Comparison of ENCODE assay signal across 19 cellular contexts in genomic region chr5:87190687-87191086, GRCh38.
DNase-seq lines count a peak whose midpoint lies in the region; ATAC-seq, FAIRE-seq and TF ChIP-seq lines count a peak whose summit lies in the region.
"Had no signal": no experiment of that assay in that cellular context is flagged by ENCODE, and none has a peak within 500 bp of the region (broad histone marks: within the 10 kb centered on the region; RNA-seq: fewer than 3 reads in every experiment).

No MANE protein-coding gene starts in this region.

- H3K4me3 ChIP-seq in endothelial cell of umbilical vein (replicated peaks in 1 of 3; ENCODE audit: insufficient read depth in 1 of 3, low read depth in 1 of 3, low read length in 3 of 3) = no peak overlapping the region
- H3K4me3 ChIP-seq: GM23338, uterus had no signal

- no peak overlapping the region for H2AFZ ChIP-seq in endothelial cell of umbilical vein (ENCODE audit: low read depth, low read length)
- H2AFZ ChIP-seq: GM23338 had no signal

- H3K27me3 ChIP-seq in endothelial cell of umbilical vein (ENCODE audit: control insufficient read depth in 2 of 2, insufficient read depth in 2 of 2, low read length in 2 of 2) = no peaks in the 10 kb centered on the region
- H3K27me3 ChIP-seq: uterus had no signal

- no peaks in the 10 kb centered on the region for H4K20me1 ChIP-seq in endothelial cell of umbilical vein (replicated peaks; ENCODE audit: control insufficient read depth, extremely low read depth, insufficient read depth, low read length)

- ATAC-seq in GM18870 (IDR thresholded peaks at IDR 0.05; ENCODE audit: unreplicated experiment) (peak; percentile 69), GM21529 (IDR thresholded peaks at IDR 0.05; ENCODE audit: unreplicated experiment) (peak; percentile 72), HG03066 (IDR thresholded peaks at IDR 0.05; ENCODE audit: low read depth, unreplicated experiment) (peak; percentile 61), left cardiac atrium (no peak), omental fat pad (ENCODE audit: low FRiP score) (no peak)
- ATAC-seq: GM23338; Panc1; stimulated activated naive CD8-positive, alpha-beta T cell treated with anti-CD3 and anti-CD28 coated beads, Interleukin-15, amount 100 ng/mL, for 72 hours had no signal

- CTCF ChIA-PET in endothelial cell of umbilical vein (lab: Charles Lee) = interaction anchor here (1.2 kb wide), 1 partner anchor 19 kb away, joined by 4 read pairs; no protein-coding TSS in a partner anchor

- H3K9ac ChIP-seq in endothelial cell of umbilical vein (replicated peaks; ENCODE audit: extremely low read depth, insufficient read depth, low read length) = no peak overlapping the region

- POLR2A ChIA-PET in endothelial cell of umbilical vein (lab: Charles Lee) = no interaction called here

- no peak for TF ChIP-seq POLR2A in endothelial cell of umbilical vein (IDR thresholded peaks at IDR 0.05; ENCODE audit: low read depth, low read length)

- dilution Hi-C loops in endothelial cell of umbilical vein (cut with MboI; ENCODE audit: extremely low pct_ligation_motif_present, low sequenced_read_pairs) = no loop called here

- DNase-seq in endothelial cell of umbilical vein (ENCODE audit: low read depth, low spot score) (no peak), NCI-H82 treated with DMSO at 0.1 percent for 48 hours (lab: John Stamatoyannopoulos, UW; ENCODE audit: unreplicated experiment) (no peak), left cardiac atrium (no peak), omental fat pad (ENCODE audit: low spot score) (no peak)
- DNase-seq: activated CD4-positive, CD25-positive, alpha-beta regulatory T cell; activated CD8-positive, alpha-beta memory T cell treated with anti-CD3 and anti-CD28 coated beads, Interleukin-2, amount 50 U/mL, for 4 hours; activated naive CD4-positive, alpha-beta T cell treated with anti-CD3 and anti-CD28 coated beads, Interleukin-2, amount 10 ng/mL, durations not matched to agents 7 days and 5 days; effector CD4-positive, alpha-beta T cell; KBM-7; NCI-H1436; NCI-H510A; stimulated activated naive CD8-positive, alpha-beta T cell treated with anti-CD3 and anti-CD28 coated beads, Interleukin-15, amount 100 ng/mL, for 72 hours; uterus had no signal

- H3K9me1 ChIP-seq in endothelial cell of umbilical vein (replicated peaks; ENCODE audit: control insufficient read depth, extremely low read depth, insufficient read depth, low read length) = no peaks in the 10 kb centered on the region

- H3K4me1 ChIP-seq in endothelial cell of umbilical vein (ENCODE audit: control insufficient read depth, extremely low read depth, insufficient read depth, low read length) = peaks cover 19% of the 10 kb centered on the region
- H3K4me1 ChIP-seq: uterus had no signal

- H3K9me3 ChIP-seq in endothelial cell of umbilical vein (replicated peaks; ENCODE audit: control insufficient read depth, insufficient read depth, low read length) = no peaks in the 10 kb centered on the region
- H3K9me3 ChIP-seq: uterus had no signal

- H3K27ac ChIP-seq in endothelial cell of umbilical vein (ENCODE audit: insufficient read depth, low read depth, low read length) = no peak overlapping the region
- H3K27ac ChIP-seq: C4-2B, uterus had no signal

- peak; percentile 47 for FAIRE-seq in endothelial cell of umbilical vein (lab: Jason Lieb, UNC)

- TF ChIP-seq CTCF in endothelial cell of umbilical vein (IDR thresholded peaks at IDR 0.05; ENCODE audit: extremely low read depth in 1 of 2, insufficient read depth in 1 of 2, low read depth in 1 of 2, low read length in 2 of 2) (no peak), omental fat pad (IDR thresholded peaks at IDR 0.05) (no peak)

- intact Hi-C loops in endothelial cell of umbilical vein (cut with micrococcal nuclease) = no loop called here
- intact Hi-C loops in left cardiac atrium (cut with DNase I) = no loop called here

- no peaks in the 10 kb centered on the region for H3K79me2 ChIP-seq in endothelial cell of umbilical vein (ENCODE audit: control insufficient read depth, insufficient read depth, low read length)

- H3K36me3 ChIP-seq in endothelial cell of umbilical vein (ENCODE audit: control insufficient read depth in 2 of 2, extremely low read depth in 1 of 2, insufficient read depth in 2 of 2, low read length in 2 of 2) = no peaks in the 10 kb centered on the region
- H3K36me3 ChIP-seq: uterus had no signal

- H3K4me2 ChIP-seq in endothelial cell of umbilical vein (ENCODE audit: insufficient read depth, low read length) = no peak overlapping the region
- H3K4me2 ChIP-seq: GM23338 had no signal

- BruUV-seq in endothelial cell of umbilical vein (replicated peaks; lab: Mats Ljungman, UMichigan) = no TSS peak

TF ChIP-seq in endothelial cell of umbilical vein, 7 proteins besides CTCF, POLR2A, EP300 and RAD21:
- TF ChIP-seq MYC (IDR thresholded peaks at IDR 0.05; ENCODE audit: low read depth, low read length) = no peak
- TF ChIP-seq POLR2AphosphoS5 (IDR thresholded peaks at IDR 0.05; ENCODE audit: insufficient read depth, low read depth, low read length) = no peak
- no peak for TF ChIP-seq GATA2 (IDR thresholded peaks at IDR 0.05; ENCODE audit: insufficient read depth, insufficient read length, low read depth, low read length)
- TF ChIP-seq JUN (IDR thresholded peaks at IDR 0.05; ENCODE audit: borderline replicate concordance, insufficient read depth, insufficient read length, low read depth) = no peak
- TF ChIP-seq FOS (IDR thresholded peaks at IDR 0.05; ENCODE audit: borderline replicate concordance, insufficient read depth, low read length) = no peak
- no peak for TF ChIP-seq MAX (IDR thresholded peaks at IDR 0.05; ENCODE audit: insufficient read depth, insufficient read length)
- TF ChIP-seq EZH2 (IDR thresholded peaks at IDR 0.05; ENCODE audit: borderline replicate concordance, low read depth, low read length, severe bottlenecking) = no peak

Comparison
In these comparisons a context has a peak if more than half of its experiments do, and no peak if none do; other contexts are left out.
1. ATAC-seq: peak in GM18870 (single experiment), GM21529 (single experiment) and HG03066 (single experiment); none in left cardiac atrium (0 of 2) and omental fat pad (single experiment).